1 cellular context compared by ENCODE assay signal in genomic region chr9:120619751-120620655, GRCh38.
TF ChIP-seq lines count a peak whose summit lies in the region.

No MANE protein-coding gene starts in this region.

TF ChIP-seq in HepG2, 621 proteins besides CTCF, POLR2A, EP300 and RAD21 (continued from another document):
- TF ChIP-seq PBX2 (CRISPR knock-in tag; IDR thresholded peaks at IDR 0.05) = no peak
- 0 out of 2 replicates have a peak, but pooled peaks have one; percentile 18 for TF ChIP-seq KAT8 (CRISPR knock-in tag; IDR thresholded peaks at IDR 0.05)
- TF ChIP-seq RXRB (CRISPR knock-in tag; IDR thresholded peaks at IDR 0.05; ENCODE audit: borderline replicate concordance) = 0 out of 2 replicates have a peak, but pooled peaks have one; percentile 22
- no peak for TF ChIP-seq ZNF337 (CRISPR knock-in tag; IDR thresholded peaks at IDR 0.05; ENCODE audit: borderline replicate concordance, low read depth)
- no peak for TF ChIP-seq ARNTL (CRISPR knock-in tag; IDR thresholded peaks at IDR 0.05)
- TF ChIP-seq DNMT3B (CRISPR knock-in tag; conservative IDR thresholded peaks at IDR 0.05) = no peak
- peak; percentile 28 to 34; a peak in 2 of 4 replicates for TF ChIP-seq MAFK (conservative IDR thresholded peaks at IDR 0.05 in 1 of 2, IDR thresholded peaks at IDR 0.05 in 1 of 2; ENCODE audit: low read length in 2 of 2)
- no peak for TF ChIP-seq ZNF580 (CRISPR knock-in tag; IDR thresholded peaks at IDR 0.05; ENCODE audit: borderline replicate concordance, low read depth)
- TF ChIP-seq PAX8 (CRISPR knock-in tag; IDR thresholded peaks at IDR 0.05; ENCODE audit: borderline replicate concordance) = no peak
- TF ChIP-seq THRA (CRISPR knock-in tag; IDR thresholded peaks at IDR 0.05; ENCODE audit: borderline replicate concordance) = no peak
- TF ChIP-seq NFE2L2 (IDR thresholded peaks at IDR 0.05; ENCODE audit: low read length) = no peak
